ENCODE assay signal across 18 cellular contexts in the genomic region with DNA sequence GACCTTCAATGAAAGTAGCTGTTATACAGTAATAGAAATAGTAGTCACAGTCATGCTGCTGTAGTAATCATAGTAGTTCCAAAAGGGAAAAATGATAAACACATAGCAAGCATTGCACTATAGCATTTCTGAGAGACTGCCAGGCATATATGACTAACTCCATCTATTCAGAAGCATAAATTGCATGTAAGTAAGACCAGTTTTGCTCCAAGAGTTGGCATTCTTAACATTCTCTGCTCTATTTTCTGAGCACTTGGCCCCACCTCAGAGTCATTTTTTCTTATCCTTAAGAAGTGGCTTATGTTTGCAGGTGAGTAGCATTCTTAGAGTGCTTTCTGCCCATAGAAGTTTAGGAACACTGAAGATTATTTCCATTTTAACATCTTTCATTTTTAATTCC.
DNase-seq lines count a peak whose midpoint lies in the region; ATAC-seq, FAIRE-seq and TF ChIP-seq lines count a peak whose summit lies in the region.
"Had no signal": no experiment of that assay in that cellular context is flagged by ENCODE, and none has a peak within 500 bp of the region (broad histone marks: within the 10 kb centered on the region; RNA-seq: fewer than 3 reads in every experiment).

No MANE protein-coding gene starts in this region.

- in situ Hi-C loops in astrocyte of the spinal cord (cut with HindIII; ENCODE audit: low sequenced_read_pairs) = no loop called here

- no peaks in the 10 kb centered on the region for H3K27me3 ChIP-seq in small intestine (ENCODE audit: control insufficient read depth in 2 of 2, insufficient read depth in 2 of 2, low read length in 2 of 2)
- H3K27me3 ChIP-seq: SJSA1 had no signal

- no peak for TF ChIP-seq CTCF in astrocyte of the spinal cord (IDR thresholded peaks at IDR 0.05; ENCODE audit: low read depth, low read length)

- peak; percentile 53 for DNase-seq in HS-5 (ENCODE audit: low read depth)
- peak; percentile 37 for DNase-seq in astrocyte of the spinal cord (ENCODE audit: low read depth, low spot score)
- DNase-seq in kidney tubule cell (ENCODE audit: low spot score) = peak; percentile 9
- DNase-seq in small intestine = no peak
- DNase-seq in AG08396 (ENCODE audit: low spot score) = no peak
- DNase-seq: ACHN; CD4-positive, CD25-positive, alpha-beta regulatory T cell; DMS79; GDM1; GM23248; NCI-H1092 treated with DMSO at 0.1 percent for 48 hours; NCI-H524 had no signal

- FAIRE-seq in small intestine (lab: Jason Lieb, UNC) = no peak
- FAIRE-seq: GM12878, GM18507 had no signal

- H3K4me3 ChIP-seq in astrocyte of the spinal cord (ENCODE audit: low read depth, low read length) (no peak overlapping the region), small intestine (ENCODE audit: low read depth in 1 of 2, low read length in 2 of 2) (no peak overlapping the region)
- H3K4me3 ChIP-seq: GM12878, GM23248, SJSA1 had no signal

- H3K9me3 ChIP-seq in small intestine (ENCODE audit: control insufficient read depth, low read depth) = no peaks in the 10 kb centered on the region
- H3K9me3 ChIP-seq: SJSA1 had no signal

- H3K4me1 ChIP-seq in small intestine (ENCODE audit: control insufficient read depth in 2 of 2, insufficient read depth in 1 of 2, low read depth in 1 of 2, low read length in 1 of 2) = no peaks in the 10 kb centered on the region
- H3K4me1 ChIP-seq: SJSA1 had no signal

- no peak overlapping the region for H3K27ac ChIP-seq in small intestine (ENCODE audit: low read depth in 1 of 2, low read length in 1 of 2)
- H3K27ac ChIP-seq: GM23248, SJSA1 had no signal

- no peak for ATAC-seq in HG03469 (IDR thresholded peaks at IDR 0.05; ENCODE audit: unreplicated experiment)
- ATAC-seq in HG03342 (IDR thresholded peaks at IDR 0.05; ENCODE audit: unreplicated experiment) = no peak
- ATAC-seq: GM12878, HCT116 had no signal

- no peaks in the 10 kb centered on the region for H3K36me3 ChIP-seq in small intestine (ENCODE audit: control insufficient read depth in 2 of 2, insufficient read depth in 2 of 2, low read length in 2 of 2)
- H3K36me3 ChIP-seq: SJSA1 had no signal

Comparison
In these comparisons a context has a peak if more than half of its experiments do, and no peak if none do; other contexts are left out.
1. DNase-seq: peak in HS-5 (single experiment), astrocyte of the spinal cord (single experiment) and kidney tubule cell (single experiment); none in small intestine (single experiment) and AG08396 (single experiment).